In the genomic region with DNA sequence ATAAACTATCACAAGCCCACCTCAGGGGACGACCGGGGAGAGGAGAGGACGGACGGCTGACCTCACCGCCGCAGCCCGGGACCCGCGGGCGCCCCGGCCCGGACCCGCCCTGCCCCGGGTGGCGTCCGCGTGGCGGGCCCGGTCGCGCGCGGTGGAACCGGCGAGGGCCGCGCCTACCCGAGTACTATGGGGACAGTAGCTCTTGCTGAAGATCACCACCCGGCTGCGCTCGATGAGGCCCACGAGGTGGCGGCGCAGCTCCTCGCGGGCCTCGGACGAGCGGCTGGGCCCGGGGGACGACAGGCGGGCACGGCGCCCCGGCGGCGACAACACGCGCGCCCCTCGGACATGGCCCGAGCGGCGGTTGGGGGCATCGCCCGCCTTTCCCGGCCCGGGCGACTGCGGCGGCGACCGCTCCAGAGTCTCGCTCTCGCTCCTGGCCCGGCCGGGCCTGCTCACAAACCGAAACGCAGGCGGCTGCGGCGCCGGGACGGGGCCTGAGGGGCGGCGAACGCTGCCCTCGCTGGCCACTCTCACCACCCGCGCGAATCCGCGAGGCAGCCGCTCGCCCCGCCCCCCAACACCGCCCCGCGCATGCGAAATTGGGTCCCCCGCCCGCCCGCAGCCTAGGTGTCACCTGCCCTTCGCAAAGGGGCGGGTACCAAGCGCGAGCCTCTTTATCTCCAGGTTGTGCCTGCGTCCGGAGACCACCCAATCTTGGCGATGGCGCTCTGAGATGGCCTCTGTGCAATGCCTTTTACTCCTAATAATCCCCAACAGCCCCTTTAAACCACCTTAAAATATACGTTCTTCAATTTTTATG, we compare ENCODE assay signal across 8 cellular contexts. TPM values are rescaled to one million over a fixed set of nuclear protein-coding genes. Genes with fewer than 3 reads are reported as not detected.
DNase-seq lines count a peak whose midpoint lies in the region; ATAC-seq and TF ChIP-seq lines count a peak whose summit lies in the region.

TSS of gene TXNRD3 (minus strand) at position 554 of the 823 bp plus-strand sequence.

- DNase-seq in NCI-H446 (lab: John Stamatoyannopoulos, UW), result peak; percentile 30 to 66
- no peak for DNase-seq in NCI-H446 treated with DMSO at 0.1 percent for 48 hours (lab: John Stamatoyannopoulos, UW)
- peak; percentile 19 for DNase-seq in NCI-H524 treated with DMSO at 0.1 percent for 48 hours (lab: John Stamatoyannopoulos, UW)
- DNase-seq in activated CD8-positive, alpha-beta memory T cell treated with anti-CD3 and anti-CD28 coated beads, Interleukin-2, amount 50 U/mL, for 48 hours, result peak; percentile 89
- peak; percentile 77 for DNase-seq in endothelial cell (ENCODE audit: low spot score)
- DNase-seq in mesothelial cell of epicardium (ENCODE audit: low spot score in 2 of 2, unreplicated experiment in 2 of 2), result peak; percentile 58 to 79
- peak; percentile 66 for DNase-seq in stimulated activated CD8-positive, alpha-beta memory T cell treated with anti-CD3 and anti-CD28 coated beads, Interleukin-12 subunit alpha, Interleukin-12 subunit beta, amount 100 ng/mL, for 4 hours (ENCODE audit: low read depth)

- H3K4me3 Mint-ChIP-seq in endothelial cell (ENCODE audit: unreplicated experiment) (peak within 1 kb of the TSS; percentile 94), mesothelial cell of epicardium (peak within 1 kb of the TSS; percentile 84)

- no peak for ATAC-seq in HG03521 (IDR thresholded peaks at IDR 0.05; ENCODE audit: unreplicated experiment)

- H3K27ac Mint-ChIP-seq in endothelial cell (ENCODE audit: unreplicated experiment) (no peak within 1 kb of the TSS), mesothelial cell of epicardium (peak within 1 kb of the TSS; percentile 67)

- TF ChIP-seq CTCF in endothelial cell (IDR thresholded peaks at IDR 0.05; ENCODE audit: unreplicated experiment) (no peak), mesothelial cell of epicardium (IDR thresholded peaks at IDR 0.05; ENCODE audit: unreplicated experiment) (no peak)

- H3K4me1 Mint-ChIP-seq in endothelial cell (ENCODE audit: unreplicated experiment) (peaks cover 3% of the 10 kb centered on the region), mesothelial cell of epicardium (peaks cover 13% of the 10 kb centered on the region)

- peaks cover 10% of the 10 kb centered on the region for H3K27me3 Mint-ChIP-seq in endothelial cell (ENCODE audit: unreplicated experiment)
- peaks cover 20% of the 10 kb centered on the region for H3K27me3 Mint-ChIP-seq in mesothelial cell of epicardium (ENCODE audit: low read depth)

- H3K36me3 Mint-ChIP-seq in endothelial cell (ENCODE audit: low read depth, unreplicated experiment), result no peaks in the 10 kb centered on the region
- H3K36me3 Mint-ChIP-seq in mesothelial cell of epicardium, result peaks cover 4% of the 10 kb centered on the region

- H3K9me3 Mint-ChIP-seq in endothelial cell (ENCODE audit: unreplicated experiment) (no peaks in the 10 kb centered on the region), mesothelial cell of epicardium (peaks cover 7% of the 10 kb centered on the region)

RNA-seq across cellular contexts. Expression of gene TXNRD3, which starts in this region (rescaled TPM):
- total RNA-seq in endothelial cell (ENCODE audit: unreplicated experiment) (4.8 TPM), mesothelial cell of epicardium (18.3 to 21.6 TPM (median 18.4 TPM) in 3 replicates)
